In the genomic region with DNA sequence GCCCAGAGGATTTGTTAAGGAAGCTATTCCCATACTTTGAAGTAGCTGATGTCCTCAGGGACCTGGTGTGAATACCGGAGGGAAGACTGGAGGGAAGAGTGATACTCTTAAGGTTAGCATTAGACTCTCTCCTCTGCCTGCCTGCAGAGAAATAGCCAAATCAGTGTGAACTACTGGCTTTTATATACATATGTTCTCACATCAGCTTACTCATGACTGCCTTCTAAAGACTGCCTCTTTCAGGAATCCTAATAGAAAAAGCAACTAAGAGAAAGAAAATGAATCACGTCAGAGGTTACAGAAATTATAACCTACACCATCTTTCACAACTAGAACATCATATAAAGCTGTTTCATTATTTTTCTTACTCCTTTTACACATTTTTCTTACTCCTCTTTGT, we compare ENCODE assay signal across 20 cellular contexts.
"Had no signal": no experiment of that assay in that cellular context is flagged by ENCODE, and none has a peak within 500 bp of the region (broad histone marks: within the 10 kb centered on the region; RNA-seq: fewer than 3 reads in every experiment).

No MANE protein-coding gene starts in this region.

- H3K4me3 Mint-ChIP-seq: activated naive CD8-positive, alpha-beta T cell; natural killer cell; stimulated activated naive CD8-positive, alpha-beta T cell treated with anti-CD3 and anti-CD28 coated beads, Interleukin-15, amount 100 ng/mL, for 72 hours had no signal

- H3K36me3 ChIP-seq: left ventricle myocardium inferior, ovary, prostate gland, spleen, tibial nerve, WERI-Rb-1 had no signal

- H3K9me3 ChIP-seq: left ventricle myocardium inferior, ovary, prostate gland, spleen, tibial nerve had no signal

- H3K27ac Mint-ChIP-seq: activated naive CD8-positive, alpha-beta T cell; natural killer cell; stimulated activated naive CD8-positive, alpha-beta T cell treated with anti-CD3 and anti-CD28 coated beads, Interleukin-15, amount 100 ng/mL, for 72 hours had no signal

- ATAC-seq: natural killer cell; stimulated activated naive CD8-positive, alpha-beta T cell treated with anti-CD3 and anti-CD28 coated beads, Interleukin-15, amount 100 ng/mL, for 72 hours had no signal

- H3K36me3 Mint-ChIP-seq: activated naive CD8-positive, alpha-beta T cell; natural killer cell had no signal

- H3K9me3 Mint-ChIP-seq: natural killer cell; stimulated activated naive CD8-positive, alpha-beta T cell treated with anti-CD3 and anti-CD28 coated beads, Interleukin-15, amount 100 ng/mL, for 72 hours had no signal

- H3K4me1 ChIP-seq: left ventricle myocardium inferior, prostate gland, spleen had no signal

- DNase-seq: activated CD4-positive, CD25-positive, alpha-beta regulatory T cell treated with anti-CD3 and anti-CD28 coated beads, Interleukin-2, amount 50 U/mL, for 72 hours; activated gamma-delta T cell treated with Interleukin-2 at 50 U/mL for 16 hours; activated T-cell treated with anti-CD3 and anti-CD28 coated beads, Interleukin-2, amount 50 U/mL, for 1 hour; cerebellar nuclear complex; erythroblast; hippocampal formation; left ventricle myocardium inferior; midbrain; natural killer cell; ovary; spleen; stimulated activated CD4-positive, alpha-beta T cell treated with anti-CD3 and anti-CD28 coated beads, Interleukin-4, amount 100 ng/mL, for 4 hours; stimulated activated naive CD8-positive, alpha-beta T cell treated with anti-CD3 and anti-CD28 coated beads, Interleukin-15, amount 100 ng/mL, for 72 hours; T-helper 1 cell; WERI-Rb-1 had no signal

- H3K27me3 Mint-ChIP-seq: activated naive CD8-positive, alpha-beta T cell; stimulated activated naive CD8-positive, alpha-beta T cell treated with anti-CD3 and anti-CD28 coated beads, Interleukin-15, amount 100 ng/mL, for 72 hours had no signal

- H3K4me1 Mint-ChIP-seq: natural killer cell; stimulated activated naive CD8-positive, alpha-beta T cell treated with anti-CD3 and anti-CD28 coated beads, Interleukin-15, amount 100 ng/mL, for 72 hours had no signal

- H3K27ac ChIP-seq: left ventricle myocardium inferior, ovary, prostate gland, spleen, tibial nerve, WERI-Rb-1 had no signal

- H3K27me3 ChIP-seq: ovary, spleen, tibial nerve had no signal

- H3K4me3 ChIP-seq: left ventricle myocardium inferior, ovary, prostate gland, spleen, tibial nerve had no signal

- FAIRE-seq: frontal cortex, TTC549 had no signal
